Comparison of ENCODE assay signal across 23 cellular contexts in genomic region chr11:94792453-94792852, GRCh38. TPM values are rescaled to one million over a fixed set of nuclear protein-coding genes. Genes with fewer than 3 reads are reported as not detected.
DNase-seq lines count a peak whose midpoint lies in the region; ATAC-seq, FAIRE-seq and TF ChIP-seq lines count a peak whose summit lies in the region.
"Had no signal": no experiment of that assay in that cellular context is flagged by ENCODE, and none has a peak within 500 bp of the region (broad histone marks: within the 10 kb centered on the region; RNA-seq: fewer than 3 reads in every experiment).

No MANE protein-coding gene starts in this region.

- TF ChIP-seq RAD21 in liver (IDR thresholded peaks at IDR 0.05) = no peak
- no peak for TF ChIP-seq RAD21 in HepG2 (CRISPR knock-in tag; IDR thresholded peaks at IDR 0.05)

- TF ChIP-seq CTCF in liver (IDR thresholded peaks at IDR 0.05; ENCODE audit: low read depth, low read length, missing input control) = no peak
- TF ChIP-seq CTCF in HepG2 (CRISPR knock-in tag; IDR thresholded peaks at IDR 0.05) = no peak
- TF ChIP-seq CTCF in chondrocyte (IDR thresholded peaks at IDR 0.05) = no peak
- TF ChIP-seq CTCF in neural crest cell (conservative IDR thresholded peaks at IDR 0.05) = no peak
- no peak for TF ChIP-seq CTCF in D721Med (IDR thresholded peaks at IDR 0.05; ENCODE audit: insufficient read depth, missing control alignments)

- BruUV-seq in HepG2 (replicated peaks; lab: Mats Ljungman, UMichigan) = no TSS peak

- H3K36me3 Mint-ChIP-seq in chondrocyte (ENCODE audit: low read depth) = no peaks in the 10 kb centered on the region
- H3K36me3 Mint-ChIP-seq in neural crest cell (ENCODE audit: low read depth) = peaks cover 3% of the 10 kb centered on the region
- H3K36me3 Mint-ChIP-seq in stimulated activated effector memory CD8-positive, alpha-beta T cell treated with anti-CD3 and anti-CD28 coated beads, Interleukin-12 subunit alpha, Interleukin-12 subunit beta, amount 100 ng/mL, for 72 hours = no peaks in the 10 kb centered on the region
- H3K36me3 Mint-ChIP-seq in effector memory CD8-positive, alpha-beta T cell (ENCODE audit: insufficient read depth) = no peaks in the 10 kb centered on the region
- H3K36me3 Mint-ChIP-seq: natural killer cell treated with Interleukin-12 subunit alpha and Interleukin-12 subunit beta and Interleukin-15 and Interleukin-18, amount 100 ng/mL, for 72 hours had no signal

- no peaks in the 10 kb centered on the region for H3K9me3 Mint-ChIP-seq in chondrocyte (ENCODE audit: low read depth)
- H3K9me3 Mint-ChIP-seq in neural crest cell = peaks cover 3% of the 10 kb centered on the region
- H3K9me3 Mint-ChIP-seq in stimulated activated effector memory CD8-positive, alpha-beta T cell treated with anti-CD3 and anti-CD28 coated beads, Interleukin-12 subunit alpha, Interleukin-12 subunit beta, amount 100 ng/mL, for 72 hours = no peaks in the 10 kb centered on the region
- H3K9me3 Mint-ChIP-seq in effector memory CD8-positive, alpha-beta T cell = no peaks in the 10 kb centered on the region
- H3K9me3 Mint-ChIP-seq: activated CD8-positive, alpha-beta T cell treated with anti-CD3 and anti-CD28 coated beads for 36 hours; natural killer cell treated with Interleukin-12 subunit alpha and Interleukin-12 subunit beta and Interleukin-15 and Interleukin-18, amount 100 ng/mL, for 72 hours had no signal

- POLR2A ChIA-PET in HepG2 (lab: Yijun Ruan, JAX) = no interaction called here

- peaks cover 3 to 37% (median 23%) of the 10 kb centered on the region in 4 donors for H3K4me1 ChIP-seq in liver (ENCODE audit: control insufficient read depth in 4 of 4, insufficient read depth in 4 of 4, low read length in 3 of 4)
- H3K4me1 ChIP-seq in HepG2 (ENCODE audit: insufficient read depth, low read length) = no peaks in the 10 kb centered on the region

- intact Hi-C loops in HepG2 (cut with micrococcal nuclease; ENCODE audit: unreplicated experiment) = no loop called here

- peaks cover 75% of the 10 kb centered on the region for H3K4me1 Mint-ChIP-seq in chondrocyte (ENCODE audit: low read depth)
- H3K4me1 Mint-ChIP-seq in neural crest cell = peaks cover 63% of the 10 kb centered on the region
- H3K4me1 Mint-ChIP-seq in stimulated activated effector memory CD8-positive, alpha-beta T cell treated with anti-CD3 and anti-CD28 coated beads, Interleukin-12 subunit alpha, Interleukin-12 subunit beta, amount 100 ng/mL, for 72 hours = no peaks in the 10 kb centered on the region
- H3K4me1 Mint-ChIP-seq in effector memory CD8-positive, alpha-beta T cell (ENCODE audit: low read depth in 2 of 2) = no peaks in the 10 kb centered on the region

- no peak for TF ChIP-seq EP300 in HepG2 (IDR thresholded peaks at IDR 0.05; ENCODE audit: low read depth in 2 of 2, low read length in 2 of 2)
- no peak for TF ChIP-seq EP300 in HepG2 (CRISPR knock-in tag; IDR thresholded peaks at IDR 0.05; ENCODE audit: borderline replicate concordance)

- H3K36me3 ChIP-seq in liver (ENCODE audit: control insufficient read depth in 4 of 4, insufficient read depth in 3 of 4, low read depth in 1 of 4, low read length in 3 of 4) (no peaks in the 10 kb centered on the region), HepG2 (replicated peaks in 1 of 2; ENCODE audit: control insufficient read depth in 1 of 2, insufficient read depth in 2 of 2, low read length in 2 of 2) (no peaks in the 10 kb centered on the region)
- H3K36me3 ChIP-seq: adrenal gland, cardiac muscle cell, SJSA1 had no signal

- H3K27me3 Mint-ChIP-seq in chondrocyte (ENCODE audit: low read depth) = no peaks in the 10 kb centered on the region
- no peaks in the 10 kb centered on the region for H3K27me3 Mint-ChIP-seq in neural crest cell (ENCODE audit: low read depth)
- H3K27me3 Mint-ChIP-seq in effector memory CD8-positive, alpha-beta T cell = peaks cover 16 to 21% of the 10 kb centered on the region in 2 donors
- H3K27me3 Mint-ChIP-seq: natural killer cell treated with Interleukin-12 subunit alpha and Interleukin-12 subunit beta and Interleukin-15 and Interleukin-18, amount 100 ng/mL, for 72 hours had no signal

- WGBS in liver = 96% methylated on average over 3 of the region's 3 CpGs
- 36% methylated on average over 3 of the region's 3 CpGs for WGBS in HepG2 (ENCODE audit: low lambda C conversion rate)

- ATAC-seq in HepG2 (no peak), GM21737 (IDR thresholded peaks at IDR 0.05; ENCODE audit: unreplicated experiment) (no peak)
- no peak for ATAC-seq in stimulated activated effector memory CD8-positive, alpha-beta T cell treated with anti-CD3 and anti-CD28 coated beads, Interleukin-12 subunit alpha, Interleukin-12 subunit beta, amount 100 ng/mL, for 72 hours
- no peak for ATAC-seq in effector memory CD8-positive, alpha-beta T cell (replicated peaks)
- ATAC-seq: activated CD8-positive, alpha-beta T cell treated with anti-CD3 and anti-CD28 coated beads for 36 hours; natural killer cell treated with Interleukin-12 subunit alpha and Interleukin-12 subunit beta and Interleukin-15 and Interleukin-18, amount 100 ng/mL, for 72 hours; Panc1; WTC11 had no signal

- H3K27me3 ChIP-seq in liver (ENCODE audit: control insufficient read depth in 4 of 4, insufficient read depth in 4 of 4, low read length in 3 of 4) (no peaks in the 10 kb centered on the region), HepG2 (ENCODE audit: control insufficient read depth in 1 of 2, insufficient read depth in 2 of 2, low read length in 2 of 2) (no peaks in the 10 kb centered on the region)
- H3K27me3 ChIP-seq: adrenal gland, SJSA1 had no signal

- H3K27ac Mint-ChIP-seq in chondrocyte (ENCODE audit: unreplicated experiment) = peak overlapping the region; percentile 82
- H3K27ac Mint-ChIP-seq in neural crest cell (ENCODE audit: unreplicated experiment) = peak overlapping the region; percentile 40
- no peak overlapping the region for H3K27ac Mint-ChIP-seq in stimulated activated effector memory CD8-positive, alpha-beta T cell treated with anti-CD3 and anti-CD28 coated beads, Interleukin-12 subunit alpha, Interleukin-12 subunit beta, amount 100 ng/mL, for 72 hours
- H3K27ac Mint-ChIP-seq in effector memory CD8-positive, alpha-beta T cell = no peak overlapping the region
- H3K27ac Mint-ChIP-seq: activated CD8-positive, alpha-beta T cell treated with anti-CD3 and anti-CD28 coated beads for 36 hours; natural killer cell treated with Interleukin-12 subunit alpha and Interleukin-12 subunit beta and Interleukin-15 and Interleukin-18, amount 100 ng/mL, for 72 hours; WTC11 had no signal

- no peak overlapping the region for H2AFZ ChIP-seq in HepG2 (ENCODE audit: low read length)

- no peak overlapping the region for H3K4me3 Mint-ChIP-seq in chondrocyte (ENCODE audit: unreplicated experiment)
- H3K4me3 Mint-ChIP-seq in neural crest cell = no peak overlapping the region
- no peak overlapping the region for H3K4me3 Mint-ChIP-seq in stimulated activated effector memory CD8-positive, alpha-beta T cell treated with anti-CD3 and anti-CD28 coated beads, Interleukin-12 subunit alpha, Interleukin-12 subunit beta, amount 100 ng/mL, for 72 hours
- no peak overlapping the region for H3K4me3 Mint-ChIP-seq in effector memory CD8-positive, alpha-beta T cell
- H3K4me3 Mint-ChIP-seq: activated CD8-positive, alpha-beta T cell treated with anti-CD3 and anti-CD28 coated beads for 36 hours; natural killer cell treated with Interleukin-12 subunit alpha and Interleukin-12 subunit beta and Interleukin-15 and Interleukin-18, amount 100 ng/mL, for 72 hours; WTC11 had no signal

- CTCF ChIA-PET in HepG2 (lab: Yijun Ruan, JAX; ENCODE audit: low intra/inter-chr PET ratio, low total read pairs) = no interaction called here

- DNase-seq in HepG2 (ENCODE audit: low spot score) (no peak), chondrocyte (ENCODE audit: low spot score) (no peak), neural crest cell (ENCODE audit: low read depth, low spot score) (no peak), D721Med (ENCODE audit: insufficient read length, low spot score) (no peak)
- no peak for DNase-seq in stimulated activated effector memory CD8-positive, alpha-beta T cell treated with anti-CD3 and anti-CD28 coated beads, Interleukin-12 subunit alpha, Interleukin-12 subunit beta, amount 100 ng/mL, for 72 hours (ENCODE audit: low spot score in 2 of 2)
- DNase-seq in effector memory CD8-positive, alpha-beta T cell = no peak
- DNase-seq: ACHN; activated CD8-positive, alpha-beta T cell treated with anti-CD3 and anti-CD28 coated beads for 36 hours; adrenal gland; dermis blood vessel endothelial cell; NCI-H1436 treated with DMSO at 0.1 percent for 48 hours; NCI-H748 treated with DMSO at 0.1 percent for 48 hours; posterior cingulate gyrus; stimulated activated CD4-positive, alpha-beta T cell treated with anti-CD3 and anti-CD28 coated beads, Interleukin-4, amount 100 ng/mL, for 4 hours; T-helper 2 cell had no signal

- H3K4me2 ChIP-seq in HepG2 (ENCODE audit: low read depth, low read length) = no peak overlapping the region

- H3K9me3 ChIP-seq in liver (ENCODE audit: control insufficient read depth in 4 of 4, low read length in 3 of 4) (no peaks in the 10 kb centered on the region), HepG2 (ENCODE audit: low read length) (no peaks in the 10 kb centered on the region)
- H3K9me3 ChIP-seq: adrenal gland, SJSA1 had no signal

- TF ChIP-seq POLR2A in HepG2 (IDR thresholded peaks at IDR 0.05; ENCODE audit: insufficient read depth in 1 of 2, low read depth in 2 of 2, low read length in 2 of 2) = no peak

- no peak for FAIRE-seq in HepG2 (lab: Jason Lieb, UNC)
- FAIRE-seq in D721Med (lab: Jason Lieb, UNC) = no peak

- no peaks in the 10 kb centered on the region for H3K79me2 ChIP-seq in HepG2 (ENCODE audit: insufficient read depth, low read length)

- H3K9ac ChIP-seq in liver (ENCODE audit: low read depth in 1 of 2, low read length in 2 of 2) = no peak overlapping the region
- no peak overlapping the region for H3K9ac ChIP-seq in HepG2 (ENCODE audit: insufficient read depth, low read depth, low read length)

- in situ Hi-C loops in HepG2 (cut with HindIII; ENCODE audit: extremely low pct_ligation_motif_present, low pct_unique_long_range_greater_than_20kb) = no loop called here

- H4K20me1 ChIP-seq in HepG2 (ENCODE audit: insufficient read depth, low read length) = no peaks in the 10 kb centered on the region

- H3K27ac ChIP-seq in liver (ENCODE audit: low read depth in 1 of 2, low read length in 2 of 2) (no peak overlapping the region), HepG2 (ENCODE audit: extremely low read length, insufficient read depth, low read length) (no peak overlapping the region)
- H3K27ac ChIP-seq: C4-2B, cardiac muscle cell had no signal

- H3K4me3 ChIP-seq in liver (ENCODE audit: low read depth in 1 of 3, low read length in 3 of 3) (no peak overlapping the region), HepG2 (replicated peaks in 1 of 3; ENCODE audit: insufficient read depth in 1 of 3, low read depth in 2 of 3, low read length in 3 of 3) (no peak overlapping the region)
- H3K4me3 ChIP-seq: adrenal gland, cardiac muscle cell, SJSA1 had no signal

RNA-seq across cellular contexts. Expression of gene AMOTL1, which starts 24.3 kb away (rescaled TPM):
- 10 to 100 TPM in 1 of 2 donors, 1 to 10 TPM in 1; 5.5 to 29.5 TPM for total RNA-seq in liver
- 1 to 10 TPM; 2.2 to 8.9 TPM for polyA plus RNA-seq in liver
- total RNA-seq in HepG2 (2016; rRNA removed; fragmentation: Illumina TruSeq; extraction: Trizol) = 0.20 and 0.24 TPM in 2 replicates
- total RNA-seq in HepG2 (2016; cell fraction: cytosol; rRNA removed; fragmentation: Illumina TruSeq; extraction: Trizol; ENCODE audit: low read depth) = under 0.01 TPM in 2 replicates
- total RNA-seq in HepG2 (2016; cell fraction: insoluble cytoplasmic fraction; rRNA removed; fragmentation: Illumina TruSeq; extraction: Trizol) = 0.07 and 0.19 TPM in 2 replicates
- 0.03 TPM in 2 replicates for total RNA-seq in HepG2 (2016; cell fraction: membrane; rRNA removed; fragmentation: Illumina TruSeq; extraction: Trizol)
- 0.06 and 0.22 TPM in 2 replicates for total RNA-seq in HepG2 (2016; cell fraction: nucleus; rRNA removed; fragmentation: Illumina TruSeq; extraction: Trizol)
- polyA plus RNA-seq in HepG2 (2011; rRNA removed) = 0.01 and 0.03 TPM in 2 replicates
- polyA plus RNA-seq in HepG2 (2011; cell fraction: cytosol; rRNA removed) = 0.03 and 0.06 TPM in 2 replicates
- polyA plus RNA-seq in HepG2 (2011; cell fraction: nucleus; rRNA removed) = 0.05 TPM in 2 replicates
- 0.03 TPM in 2 replicates for polyA plus RNA-seq in HepG2 (2012)
- polyA plus RNA-seq in HepG2 (2016; cell fraction: cytosol; fragmentation: Illumina TruSeq; extraction: Trizol; ENCODE audit: low read depth) = not detected in 2 replicates
- 0.04 and 0.26 TPM in 2 replicates for polyA plus RNA-seq in HepG2 (2016; cell fraction: insoluble cytoplasmic fraction; fragmentation: Illumina TruSeq; extraction: Trizol; ENCODE audit: low read depth)
- 0.02 TPM in 2 replicates for polyA plus RNA-seq in HepG2 (2016; cell fraction: membrane; fragmentation: Illumina TruSeq; extraction: Trizol; ENCODE audit: low read depth)
- polyA plus RNA-seq in HepG2 (2016; cell fraction: nucleus; fragmentation: Illumina TruSeq; extraction: Trizol; ENCODE audit: insufficient read depth, low read depth) = 0.05 and 0.31 TPM in 2 replicates
- 0.10 and 17.0 TPM in 2 replicates for polyA minus RNA-seq in HepG2 (2011; rRNA and poly(A)+ RNA removed; ENCODE audit: low replicate concordance)
- 0.10 and 0.53 TPM in 2 replicates for polyA minus RNA-seq in HepG2 (2011; cell fraction: cytosol; rRNA and poly(A)+ RNA removed)
- 0.12 and 0.26 TPM in 2 replicates for polyA minus RNA-seq in HepG2 (2011; cell fraction: nucleus; rRNA and poly(A)+ RNA removed)
- total RNA-seq in chondrocyte = 45.6 to 70.2 TPM (median 47.2 TPM) in 3 replicates
- 67.5 and 69.0 TPM in 2 replicates for total RNA-seq in neural crest cell

Comparison
In these comparisons a context has a peak if more than half of its experiments do, and no peak if none do; other contexts are left out.
1. RNA of gene AMOTL1, which starts 24.3 kb away (total RNA-seq): 67.5 to 69.0 TPM in neural crest cell, 45.6 to 70.2 TPM in chondrocyte and 5.5 to 29.5 TPM in liver; under 0.01 to 0.24 TPM in HepG2; every median in the first group is over 4 times any median in the second.
2. H3K27ac Mint-ChIP-seq: peak in chondrocyte (single experiment) and neural crest cell (single experiment); none in stimulated activated effector memory CD8-positive, alpha-beta T cell treated with anti-CD3 and anti-CD28 coated beads, Interleukin-12 subunit alpha, Interleukin-12 subunit beta, amount 100 ng/mL, for 72 hours (single experiment) and effector memory CD8-positive, alpha-beta T cell (0 of 2).